1 cellular context compared by ENCODE assay signal in the genomic region with DNA sequence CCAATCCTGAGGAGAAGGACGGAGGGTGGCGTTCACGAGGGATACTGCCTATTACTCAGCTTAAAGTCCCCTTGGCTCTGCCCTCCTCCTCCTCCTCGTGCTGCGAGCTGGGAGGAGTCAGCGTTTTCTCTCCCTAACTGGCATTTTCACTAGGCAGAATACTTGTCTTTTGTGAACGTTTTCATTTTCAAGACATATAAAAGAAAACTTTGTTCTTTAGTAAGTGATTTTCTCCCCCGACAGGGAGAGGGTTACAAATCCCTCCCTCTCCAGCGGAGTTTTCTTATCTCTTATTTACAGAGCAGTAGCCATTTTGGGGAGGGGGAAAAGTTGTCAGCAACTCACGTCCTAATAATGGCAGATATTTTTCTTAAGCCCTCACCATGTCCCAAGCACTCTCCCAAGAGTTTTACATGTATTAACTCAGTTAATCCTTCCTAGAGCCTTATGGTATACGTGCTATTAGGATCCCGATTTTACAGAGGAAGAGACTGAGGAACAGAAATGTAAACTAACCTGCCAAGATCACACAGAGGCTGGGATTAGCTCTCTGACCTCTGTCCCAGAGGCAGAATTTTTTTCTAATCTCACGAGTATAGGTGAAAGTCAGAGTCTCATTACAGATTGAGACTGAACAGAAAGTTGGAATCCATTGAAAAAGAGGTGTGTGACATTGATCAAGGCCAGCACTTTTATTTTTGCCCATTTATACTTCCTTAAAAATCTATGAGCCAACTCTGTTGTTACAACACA.
TF ChIP-seq lines count a peak whose summit lies in the region.

No MANE protein-coding gene starts in this region.

TF ChIP-seq in GM12878, 131 proteins besides CTCF, POLR2A, EP300 and RAD21 (continued from another document and continues in another):
- TF ChIP-seq, protein P1, sequence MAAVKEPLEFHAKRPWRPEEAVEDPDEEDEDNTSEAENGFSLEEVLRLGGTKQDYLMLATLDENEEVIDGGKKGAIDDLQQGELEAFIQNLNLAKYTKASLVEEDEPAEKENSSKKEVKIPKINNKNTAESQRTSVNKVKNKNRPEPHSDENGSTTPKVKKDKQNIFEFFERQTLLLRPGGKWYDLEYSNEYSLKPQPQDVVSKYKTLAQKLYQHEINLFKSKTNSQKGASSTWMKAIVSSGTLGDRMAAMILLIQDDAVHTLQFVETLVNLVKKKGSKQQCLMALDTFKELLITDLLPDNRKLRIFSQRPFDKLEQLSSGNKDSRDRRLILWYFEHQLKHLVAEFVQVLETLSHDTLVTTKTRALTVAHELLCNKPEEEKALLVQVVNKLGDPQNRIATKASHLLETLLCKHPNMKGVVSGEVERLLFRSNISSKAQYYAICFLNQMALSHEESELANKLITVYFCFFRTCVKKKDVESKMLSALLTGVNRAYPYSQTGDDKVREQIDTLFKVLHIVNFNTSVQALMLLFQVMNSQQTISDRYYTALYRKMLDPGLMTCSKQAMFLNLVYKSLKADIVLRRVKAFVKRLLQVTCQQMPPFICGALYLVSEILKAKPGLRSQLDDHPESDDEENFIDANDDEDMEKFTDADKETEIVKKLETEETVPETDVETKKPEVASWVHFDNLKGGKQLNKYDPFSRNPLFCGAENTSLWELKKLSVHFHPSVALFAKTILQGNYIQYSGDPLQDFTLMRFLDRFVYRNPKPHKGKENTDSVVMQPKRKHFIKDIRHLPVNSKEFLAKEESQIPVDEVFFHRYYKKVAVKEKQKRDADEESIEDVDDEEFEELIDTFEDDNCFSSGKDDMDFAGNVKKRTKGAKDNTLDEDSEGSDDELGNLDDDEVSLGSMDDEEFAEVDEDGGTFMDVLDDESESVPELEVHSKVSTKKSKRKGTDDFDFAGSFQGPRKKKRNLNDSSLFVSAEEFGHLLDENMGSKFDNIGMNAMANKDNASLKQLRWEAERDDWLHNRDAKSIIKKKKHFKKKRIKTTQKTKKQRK (IDR thresholded peaks at IDR 0.05; ENCODE audit: low read depth, low read length) = no peak
- TF ChIP-seq KAT2A (conservative IDR thresholded peaks at IDR 0.05; ENCODE audit: control insufficient read depth, low read depth, low read length) (no peak), BRCA1 (IDR thresholded peaks at IDR 0.05; ENCODE audit: low read depth, low read length) (no peak), ETV6 (conservative IDR thresholded peaks at IDR 0.05 in 1 of 2, IDR thresholded peaks at IDR 0.05 in 1 of 2; ENCODE audit: borderline replicate concordance in 1 of 2, low read depth in 1 of 2) (peak in 1 of 2 experiments; percentile 98; a peak in 2 of 4 replicates), NFXL1 (IDR thresholded peaks at IDR 0.05; ENCODE audit: borderline replicate concordance) (peak; percentile 77), ASH2L (IDR thresholded peaks at IDR 0.05; ENCODE audit: borderline replicate concordance, low read depth) (no peak), PAX5 (IDR thresholded peaks at IDR 0.05; ENCODE audit: borderline replicate concordance, low read depth, low read length) (no peak), NFYA (IDR thresholded peaks at IDR 0.05; ENCODE audit: borderline replicate concordance, low read depth, low read length) (no peak), MEF2B (IDR thresholded peaks at IDR 0.05; ENCODE audit: partially characterized antibody, poor library complexity, severe bottlenecking) (no peak), SIX5 (IDR thresholded peaks at IDR 0.05; ENCODE audit: low read depth, low read length, severe bottlenecking) (no peak), CHD2 (IDR thresholded peaks at IDR 0.05; ENCODE audit: borderline replicate concordance, low read depth, low read length) (no peak), ZNF622 (IDR thresholded peaks at IDR 0.05) (no peak), HDAC2 (IDR thresholded peaks at IDR 0.05) (no peak), RFX5 (IDR thresholded peaks at IDR 0.05; ENCODE audit: low read depth, low read length) (no peak), PAX8 (IDR thresholded peaks at IDR 0.05) (peak; percentile 84; the same call in 1 of the 2 replicates), ZNF217 (IDR thresholded peaks at IDR 0.05) (no peak), ESRRA (IDR thresholded peaks at IDR 0.05; ENCODE audit: low read length) (no peak), POLR2AphosphoS5 (IDR thresholded peaks at IDR 0.05; ENCODE audit: low read length) (peak; percentile 75), MYB (IDR thresholded peaks at IDR 0.05; ENCODE audit: borderline replicate concordance, low read depth, low read length) (no peak), SMC3 (IDR thresholded peaks at IDR 0.05; ENCODE audit: borderline replicate concordance, low read length) (0 out of 2 replicates have a peak, but pooled peaks have one; percentile 3), TBL1XR1 (IDR thresholded peaks at IDR 0.05; ENCODE audit: low read depth, low read length) (no peak), SIN3A (IDR thresholded peaks at IDR 0.05; ENCODE audit: low read depth, low read length) (no peak), ZNF207 (IDR thresholded peaks at IDR 0.05; ENCODE audit: borderline replicate concordance) (no peak), IKZF1 (conservative IDR thresholded peaks at IDR 0.05) (peak; percentile 39; the same call in 1 of the 2 replicates), RCOR1 (conservative IDR thresholded peaks at IDR 0.05; ENCODE audit: low read depth, low read length) (no peak), POU2F2 (IDR thresholded peaks at IDR 0.05; ENCODE audit: borderline replicate concordance, low read depth, low read length) (0 out of 3 replicates have a peak, but pooled peaks have one; percentile 21), MEF2A (IDR thresholded peaks at IDR 0.05; ENCODE audit: insufficient read depth, low read depth, low read length) (no peak), RAD51 (IDR thresholded peaks at IDR 0.05) (peak; percentile 40), RBBP5 (conservative IDR thresholded peaks at IDR 0.05) (no peak), FOXK2 (IDR thresholded peaks at IDR 0.05) (no peak; the same call in 1 of the 2 replicates), HDGF (IDR thresholded peaks at IDR 0.05) (no peak), WRNIP1 (IDR thresholded peaks at IDR 0.05; ENCODE audit: borderline replicate concordance, low read depth, low read length) (no peak)
- TF ChIP-seq, protein P2, sequence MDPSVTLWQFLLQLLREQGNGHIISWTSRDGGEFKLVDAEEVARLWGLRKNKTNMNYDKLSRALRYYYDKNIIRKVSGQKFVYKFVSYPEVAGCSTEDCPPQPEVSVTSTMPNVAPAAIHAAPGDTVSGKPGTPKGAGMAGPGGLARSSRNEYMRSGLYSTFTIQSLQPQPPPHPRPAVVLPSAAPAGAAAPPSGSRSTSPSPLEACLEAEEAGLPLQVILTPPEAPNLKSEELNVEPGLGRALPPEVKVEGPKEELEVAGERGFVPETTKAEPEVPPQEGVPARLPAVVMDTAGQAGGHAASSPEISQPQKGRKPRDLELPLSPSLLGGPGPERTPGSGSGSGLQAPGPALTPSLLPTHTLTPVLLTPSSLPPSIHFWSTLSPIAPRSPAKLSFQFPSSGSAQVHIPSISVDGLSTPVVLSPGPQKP (IDR thresholded peaks at IDR 0.05; ENCODE audit: low read depth, low read length) = no peak
- TF ChIP-seq, protein P3, sequence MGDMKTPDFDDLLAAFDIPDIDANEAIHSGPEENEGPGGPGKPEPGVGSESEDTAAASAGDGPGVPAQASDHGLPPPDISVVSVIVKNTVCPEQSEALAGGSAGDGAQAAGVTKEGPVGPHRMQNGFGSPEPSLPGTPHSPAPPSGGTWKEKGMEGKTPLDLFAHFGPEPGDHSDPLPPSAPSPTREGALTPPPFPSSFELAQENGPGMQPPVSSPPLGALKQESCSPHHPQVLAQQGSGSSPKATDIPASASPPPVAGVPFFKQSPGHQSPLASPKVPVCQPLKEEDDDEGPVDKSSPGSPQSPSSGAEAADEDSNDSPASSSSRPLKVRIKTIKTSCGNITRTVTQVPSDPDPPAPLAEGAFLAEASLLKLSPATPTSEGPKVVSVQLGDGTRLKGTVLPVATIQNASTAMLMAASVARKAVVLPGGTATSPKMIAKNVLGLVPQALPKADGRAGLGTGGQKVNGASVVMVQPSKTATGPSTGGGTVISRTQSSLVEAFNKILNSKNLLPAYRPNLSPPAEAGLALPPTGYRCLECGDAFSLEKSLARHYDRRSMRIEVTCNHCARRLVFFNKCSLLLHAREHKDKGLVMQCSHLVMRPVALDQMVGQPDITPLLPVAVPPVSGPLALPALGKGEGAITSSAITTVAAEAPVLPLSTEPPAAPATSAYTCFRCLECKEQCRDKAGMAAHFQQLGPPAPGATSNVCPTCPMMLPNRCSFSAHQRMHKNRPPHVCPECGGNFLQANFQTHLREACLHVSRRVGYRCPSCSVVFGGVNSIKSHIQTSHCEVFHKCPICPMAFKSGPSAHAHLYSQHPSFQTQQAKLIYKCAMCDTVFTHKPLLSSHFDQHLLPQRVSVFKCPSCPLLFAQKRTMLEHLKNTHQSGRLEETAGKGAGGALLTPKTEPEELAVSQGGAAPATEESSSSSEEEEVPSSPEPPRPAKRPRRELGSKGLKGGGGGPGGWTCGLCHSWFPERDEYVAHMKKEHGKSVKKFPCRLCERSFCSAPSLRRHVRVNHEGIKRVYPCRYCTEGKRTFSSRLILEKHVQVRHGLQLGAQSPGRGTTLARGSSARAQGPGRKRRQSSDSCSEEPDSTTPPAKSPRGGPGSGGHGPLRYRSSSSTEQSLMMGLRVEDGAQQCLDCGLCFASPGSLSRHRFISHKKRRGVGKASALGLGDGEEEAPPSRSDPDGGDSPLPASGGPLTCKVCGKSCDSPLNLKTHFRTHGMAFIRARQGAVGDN (IDR thresholded peaks at IDR 0.05) = peak; percentile 58; the same call in 1 of the 2 replicates
- TF ChIP-seq, protein P4, sequence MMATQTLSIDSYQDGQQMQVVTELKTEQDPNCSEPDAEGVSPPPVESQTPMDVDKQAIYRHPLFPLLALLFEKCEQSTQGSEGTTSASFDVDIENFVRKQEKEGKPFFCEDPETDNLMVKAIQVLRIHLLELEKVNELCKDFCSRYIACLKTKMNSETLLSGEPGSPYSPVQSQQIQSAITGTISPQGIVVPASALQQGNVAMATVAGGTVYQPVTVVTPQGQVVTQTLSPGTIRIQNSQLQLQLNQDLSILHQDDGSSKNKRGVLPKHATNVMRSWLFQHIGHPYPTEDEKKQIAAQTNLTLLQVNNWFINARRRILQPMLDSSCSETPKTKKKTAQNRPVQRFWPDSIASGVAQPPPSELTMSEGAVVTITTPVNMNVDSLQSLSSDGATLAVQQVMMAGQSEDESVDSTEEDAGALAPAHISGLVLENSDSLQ (IDR thresholded peaks at IDR 0.05) = no peak; the same call in 1 of the 2 replicates
- TF ChIP-seq, protein P5, sequence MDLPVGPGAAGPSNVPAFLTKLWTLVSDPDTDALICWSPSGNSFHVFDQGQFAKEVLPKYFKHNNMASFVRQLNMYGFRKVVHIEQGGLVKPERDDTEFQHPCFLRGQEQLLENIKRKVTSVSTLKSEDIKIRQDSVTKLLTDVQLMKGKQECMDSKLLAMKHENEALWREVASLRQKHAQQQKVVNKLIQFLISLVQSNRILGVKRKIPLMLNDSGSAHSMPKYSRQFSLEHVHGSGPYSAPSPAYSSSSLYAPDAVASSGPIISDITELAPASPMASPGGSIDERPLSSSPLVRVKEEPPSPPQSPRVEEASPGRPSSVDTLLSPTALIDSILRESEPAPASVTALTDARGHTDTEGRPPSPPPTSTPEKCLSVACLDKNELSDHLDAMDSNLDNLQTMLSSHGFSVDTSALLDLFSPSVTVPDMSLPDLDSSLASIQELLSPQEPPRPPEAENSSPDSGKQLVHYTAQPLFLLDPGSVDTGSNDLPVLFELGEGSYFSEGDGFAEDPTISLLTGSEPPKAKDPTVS (IDR thresholded peaks at IDR 0.05; ENCODE audit: low read depth, low read length) = no peak
- TF ChIP-seq, protein P6, sequence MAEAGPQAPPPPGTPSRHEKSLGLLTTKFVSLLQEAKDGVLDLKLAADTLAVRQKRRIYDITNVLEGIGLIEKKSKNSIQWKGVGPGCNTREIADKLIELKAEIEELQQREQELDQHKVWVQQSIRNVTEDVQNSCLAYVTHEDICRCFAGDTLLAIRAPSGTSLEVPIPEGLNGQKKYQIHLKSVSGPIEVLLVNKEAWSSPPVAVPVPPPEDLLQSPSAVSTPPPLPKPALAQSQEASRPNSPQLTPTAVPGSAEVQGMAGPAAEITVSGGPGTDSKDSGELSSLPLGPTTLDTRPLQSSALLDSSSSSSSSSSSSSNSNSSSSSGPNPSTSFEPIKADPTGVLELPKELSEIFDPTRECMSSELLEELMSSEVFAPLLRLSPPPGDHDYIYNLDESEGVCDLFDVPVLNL (IDR thresholded peaks at IDR 0.05; ENCODE audit: low read depth, low read length) = no peak
- TF ChIP-seq, protein P7, sequence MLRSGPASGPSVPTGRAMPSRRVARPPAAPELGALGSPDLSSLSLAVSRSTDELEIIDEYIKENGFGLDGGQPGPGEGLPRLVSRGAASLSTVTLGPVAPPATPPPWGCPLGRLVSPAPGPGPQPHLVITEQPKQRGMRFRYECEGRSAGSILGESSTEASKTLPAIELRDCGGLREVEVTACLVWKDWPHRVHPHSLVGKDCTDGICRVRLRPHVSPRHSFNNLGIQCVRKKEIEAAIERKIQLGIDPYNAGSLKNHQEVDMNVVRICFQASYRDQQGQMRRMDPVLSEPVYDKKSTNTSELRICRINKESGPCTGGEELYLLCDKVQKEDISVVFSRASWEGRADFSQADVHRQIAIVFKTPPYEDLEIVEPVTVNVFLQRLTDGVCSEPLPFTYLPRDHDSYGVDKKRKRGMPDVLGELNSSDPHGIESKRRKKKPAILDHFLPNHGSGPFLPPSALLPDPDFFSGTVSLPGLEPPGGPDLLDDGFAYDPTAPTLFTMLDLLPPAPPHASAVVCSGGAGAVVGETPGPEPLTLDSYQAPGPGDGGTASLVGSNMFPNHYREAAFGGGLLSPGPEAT (IDR thresholded peaks at IDR 0.05; ENCODE audit: low read depth) = peak; percentile 53; the same call in 1 of the 2 replicates
- TF ChIP-seq, protein P8, sequence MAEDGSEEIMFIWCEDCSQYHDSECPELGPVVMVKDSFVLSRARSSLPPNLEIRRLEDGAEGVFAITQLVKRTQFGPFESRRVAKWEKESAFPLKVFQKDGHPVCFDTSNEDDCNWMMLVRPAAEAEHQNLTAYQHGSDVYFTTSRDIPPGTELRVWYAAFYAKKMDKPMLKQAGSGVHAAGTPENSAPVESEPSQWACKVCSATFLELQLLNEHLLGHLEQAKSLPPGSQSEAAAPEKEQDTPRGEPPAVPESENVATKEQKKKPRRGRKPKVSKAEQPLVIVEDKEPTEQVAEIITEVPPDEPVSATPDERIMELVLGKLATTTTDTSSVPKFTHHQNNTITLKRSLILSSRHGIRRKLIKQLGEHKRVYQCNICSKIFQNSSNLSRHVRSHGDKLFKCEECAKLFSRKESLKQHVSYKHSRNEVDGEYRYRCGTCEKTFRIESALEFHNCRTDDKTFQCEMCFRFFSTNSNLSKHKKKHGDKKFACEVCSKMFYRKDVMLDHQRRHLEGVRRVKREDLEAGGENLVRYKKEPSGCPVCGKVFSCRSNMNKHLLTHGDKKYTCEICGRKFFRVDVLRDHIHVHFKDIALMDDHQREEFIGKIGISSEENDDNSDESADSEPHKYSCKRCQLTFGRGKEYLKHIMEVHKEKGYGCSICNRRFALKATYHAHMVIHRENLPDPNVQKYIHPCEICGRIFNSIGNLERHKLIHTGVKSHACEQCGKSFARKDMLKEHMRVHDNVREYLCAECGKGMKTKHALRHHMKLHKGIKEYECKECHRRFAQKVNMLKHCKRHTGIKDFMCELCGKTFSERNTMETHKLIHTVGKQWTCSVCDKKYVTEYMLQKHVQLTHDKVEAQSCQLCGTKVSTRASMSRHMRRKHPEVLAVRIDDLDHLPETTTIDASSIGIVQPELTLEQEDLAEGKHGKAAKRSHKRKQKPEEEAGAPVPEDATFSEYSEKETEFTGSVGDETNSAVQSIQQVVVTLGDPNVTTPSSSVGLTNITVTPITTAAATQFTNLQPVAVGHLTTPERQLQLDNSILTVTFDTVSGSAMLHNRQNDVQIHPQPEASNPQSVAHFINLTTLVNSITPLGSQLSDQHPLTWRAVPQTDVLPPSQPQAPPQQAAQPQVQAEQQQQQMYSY (CRISPR knock-in tag; IDR thresholded peaks at IDR 0.05) = no peak
